8 cellular contexts compared by ENCODE assay signal in the genomic region with DNA sequence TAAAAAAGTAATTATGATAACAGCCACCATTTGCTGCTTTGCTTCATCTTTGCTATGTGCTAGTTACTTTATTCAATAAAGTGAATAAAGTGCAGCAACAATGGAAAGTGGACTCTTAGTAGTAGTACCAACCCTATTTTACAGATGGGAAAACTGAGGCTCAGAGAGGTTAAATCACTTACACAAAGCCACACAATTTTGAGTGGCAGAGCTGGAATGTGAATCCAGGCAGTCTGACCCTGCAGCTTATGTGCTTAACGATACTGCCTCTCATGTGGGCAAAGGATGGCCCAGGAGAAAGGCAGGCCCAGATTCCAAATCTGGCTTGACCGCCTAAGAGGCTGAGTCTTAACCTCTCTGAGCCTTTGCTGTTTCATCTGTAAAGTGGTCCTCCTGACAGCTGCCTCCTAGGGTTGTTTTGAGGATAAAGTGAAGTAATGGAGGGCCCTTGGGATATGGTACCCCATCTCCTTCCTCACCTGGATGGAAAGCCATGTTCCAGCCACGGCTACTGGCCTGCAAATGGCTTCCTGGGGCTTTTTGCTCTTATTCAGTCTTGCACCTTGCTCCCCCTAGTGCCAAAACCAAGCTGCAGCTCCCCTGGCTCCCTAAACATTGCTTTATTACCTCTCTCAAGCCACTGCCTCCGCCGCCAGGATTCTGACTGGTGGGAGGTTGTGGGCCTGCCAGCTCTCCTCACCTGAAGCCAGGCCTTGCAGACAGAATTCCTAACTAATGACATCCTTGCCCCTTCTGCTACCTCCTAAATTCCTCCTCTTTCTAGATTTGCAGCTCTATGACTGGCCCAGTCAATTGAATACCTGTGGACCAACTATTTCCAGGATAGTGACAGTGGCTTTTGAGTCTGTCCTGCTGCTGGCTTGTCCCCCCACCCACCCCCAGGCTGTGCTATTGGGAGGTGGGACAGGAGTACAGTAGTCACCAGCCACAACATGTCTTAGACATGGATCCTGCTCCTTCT.
DNase-seq lines count a peak whose midpoint lies in the region; TF ChIP-seq lines count a peak whose summit lies in the region.

No MANE protein-coding gene starts in this region.

- no peaks in the 10 kb centered on the region for H3K9me3 Mint-ChIP-seq in activated naive CD8-positive, alpha-beta T cell treated with anti-CD3 and anti-CD28 coated beads for 36 hours

- peaks cover 38% of the 10 kb centered on the region for H3K4me1 Mint-ChIP-seq in activated naive CD8-positive, alpha-beta T cell treated with anti-CD3 and anti-CD28 coated beads for 36 hours

- TF ChIP-seq CTCF in GM12872 (IDR thresholded peaks at IDR 0.05; ENCODE audit: insufficient read depth, low read depth, low read length) = peak; percentile 76

- H3K27me3 Mint-ChIP-seq in activated naive CD8-positive, alpha-beta T cell treated with anti-CD3 and anti-CD28 coated beads for 36 hours = no peaks in the 10 kb centered on the region

- no peak overlapping the region for H3K4me3 Mint-ChIP-seq in activated naive CD8-positive, alpha-beta T cell treated with anti-CD3 and anti-CD28 coated beads for 36 hours

- no peaks in the 10 kb centered on the region for H3K36me3 Mint-ChIP-seq in activated naive CD8-positive, alpha-beta T cell treated with anti-CD3 and anti-CD28 coated beads for 36 hours

- no peak overlapping the region for H3K27ac Mint-ChIP-seq in activated naive CD8-positive, alpha-beta T cell treated with anti-CD3 and anti-CD28 coated beads for 36 hours

- DNase-seq in M059J (ENCODE audit: low read depth) = peak; percentile 76
- peak; percentile 37 for DNase-seq in T follicular helper cell (ENCODE audit: low read depth)
- DNase-seq in activated naive CD8-positive, alpha-beta T cell treated with anti-CD3 and anti-CD28 coated beads for 36 hours = peak; percentile 57
- DNase-seq in iPS-NIHi7 (ENCODE audit: extremely low spot score) = peak; percentile 82
- DNase-seq in stimulated activated CD4-positive, alpha-beta T cell treated with anti-CD3 and anti-CD28 coated beads, TNF-alpha, amount 100 ng/mL, for 1 hour (ENCODE audit: low read depth in 3 of 3, low spot score in 1 of 3) = peak; percentile 22 to 37 (median 25)
- DNase-seq in retina = no peak
- no peak for DNase-seq in HCEC 1CT

Comparison
In these comparisons a context has a peak if more than half of its experiments do, and no peak if none do; other contexts are left out.
1. DNase-seq: peak in M059J (single experiment), T follicular helper cell (single experiment), activated naive CD8-positive, alpha-beta T cell treated with anti-CD3 and anti-CD28 coated beads for 36 hours (single experiment), iPS-NIHi7 (single experiment) and stimulated activated CD4-positive, alpha-beta T cell treated with anti-CD3 and anti-CD28 coated beads, TNF-alpha, amount 100 ng/mL, for 1 hour (3 of 3); none in retina (single experiment) and HCEC 1CT (single experiment).